10 cellular contexts compared by ENCODE assay signal in the genomic region with DNA sequence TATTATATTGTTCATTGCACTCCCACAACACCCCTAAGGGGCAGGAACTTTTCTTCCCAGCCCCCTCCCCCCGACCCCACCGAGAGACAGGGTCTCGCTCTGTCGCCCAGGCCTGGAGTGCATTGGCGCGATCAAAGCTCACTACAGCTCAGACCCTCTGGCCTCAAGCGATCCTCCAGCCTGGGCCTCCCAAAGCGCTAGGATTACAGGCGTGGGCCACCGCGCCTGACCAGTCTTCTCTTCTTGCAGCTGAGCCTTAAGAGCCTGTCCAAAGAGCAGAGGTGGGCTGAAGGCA. TPM values are rescaled to one million over a fixed set of nuclear protein-coding genes. Genes with fewer than 3 reads are reported as not detected.
A peak's percentile ranks its signal among the peaks of the same experiment; 100 is the strongest.
DNase-seq lines count a peak whose midpoint lies in the region; ATAC-seq, FAIRE-seq and TF ChIP-seq lines count a peak whose summit lies in the region.
"Had no signal": no experiment of that assay in that cellular context is flagged by ENCODE, and none has a peak within 500 bp of the region (broad histone marks: within the 10 kb centered on the region; RNA-seq: fewer than 3 reads in every experiment).

No MANE protein-coding gene starts in this region.

- intact Hi-C loops in HepG2 (cut with micrococcal nuclease; ENCODE audit: unreplicated experiment): loop anchor here (5.0 to 10.0 kb wide), 2 partner anchors 215 to 432 kb away; a partner anchor contains a TSS
- intact Hi-C loops in right lobe of liver (cut with DNase I): no loop called here
- intact Hi-C loops in activated CD8-positive, alpha-beta T cell treated with anti-CD3 and anti-CD28 coated beads for 36 hours (cut with micrococcal nuclease): loop anchor here (10.0 kb wide), 1 partner anchor 462 kb away; a partner anchor contains a TSS

- H3K27ac ChIP-seq in HepG2 (ENCODE audit: extremely low read length, insufficient read depth, low read length): peak overlapping the region; percentile 91
- no peak overlapping the region for H3K27ac ChIP-seq in right lobe of liver
- no peak overlapping the region for H3K27ac ChIP-seq in iPS DF 6.9 (ENCODE audit: low read length)

- TF ChIP-seq POLR2A in HepG2 (IDR thresholded peaks at IDR 0.05; ENCODE audit: insufficient read depth in 1 of 2, low read depth in 2 of 2, low read length in 2 of 2): 0 out of 4 replicates have a peak, but pooled peaks of 1 of the 2 experiments have one; percentile 55
- no peak for TF ChIP-seq POLR2A in right lobe of liver (IDR thresholded peaks at IDR 0.05)

- no peak for TF ChIP-seq RAD21 in HepG2 (CRISPR knock-in tag; IDR thresholded peaks at IDR 0.05)

- peak; percentile 70 for FAIRE-seq in HepG2 (lab: Jason Lieb, UNC)

- peaks cover 55% of the 10 kb centered on the region for H3K4me1 ChIP-seq in HepG2 (ENCODE audit: insufficient read depth, low read length)
- peaks cover 0 to 28% (median 7%) of the 10 kb centered on the region in 4 donors for H3K4me1 ChIP-seq in right lobe of liver
- peaks cover 1% of the 10 kb centered on the region; the same call in 1 of the 2 replicates for H3K4me1 ChIP-seq in iPS DF 6.9 (ENCODE audit: control insufficient read depth, insufficient read depth, low read length)

- peaks cover 6 to 25% of the 10 kb centered on the region in 2 experiments for H3K36me3 ChIP-seq in HepG2 (replicated peaks in 1 of 2; ENCODE audit: control insufficient read depth in 1 of 2, insufficient read depth in 2 of 2, low read length in 2 of 2)
- H3K36me3 ChIP-seq in right lobe of liver: peaks cover 0 to 4% (median 0%) of the 10 kb centered on the region in 4 donors
- H3K36me3 ChIP-seq in iPS DF 6.9 (ENCODE audit: control insufficient read depth, insufficient read depth, low read length): peaks cover 10% of the 10 kb centered on the region

- peaks cover 38% of the 10 kb centered on the region for H3K36me3 Mint-ChIP-seq in activated CD8-positive, alpha-beta T cell treated with anti-CD3 and anti-CD28 coated beads for 36 hours (ENCODE audit: low read depth)
- H3K36me3 Mint-ChIP-seq: IgD-negative memory B cell had no signal

- peak overlapping the region; percentile 90 for H3K4me2 ChIP-seq in HepG2 (ENCODE audit: low read depth, low read length)

- DNase-seq in HepG2 (ENCODE audit: low spot score): no peak
- DNase-seq in right lobe of liver: no peak
- no peak for DNase-seq in activated CD8-positive, alpha-beta T cell treated with anti-CD3 and anti-CD28 coated beads for 36 hours
- DNase-seq in iPS DF 6.9 (ENCODE audit: low read depth, low spot score): no peak
- no peak for DNase-seq in EL
- DNase-seq in SHP77 (lab: John Stamatoyannopoulos, UW): no peak

- no peak overlapping the region for H2AFZ ChIP-seq in HepG2 (ENCODE audit: low read length)

- H3K27me3 ChIP-seq in HepG2 (ENCODE audit: control insufficient read depth in 1 of 2, insufficient read depth in 2 of 2, low read length in 2 of 2): no peaks in the 10 kb centered on the region; a peak in 1 of 5 replicates
- H3K27me3 ChIP-seq in right lobe of liver: no peaks in the 10 kb centered on the region
- H3K27me3 ChIP-seq in iPS DF 6.9 (ENCODE audit: control insufficient read depth, insufficient read depth, low read length): no peaks in the 10 kb centered on the region
- H3K27me3 ChIP-seq: gastroesophageal sphincter had no signal

- no TSS peak for BruUV-seq in HepG2 (replicated peaks; lab: Mats Ljungman, UMichigan)

- H3K4me1 Mint-ChIP-seq in activated CD8-positive, alpha-beta T cell treated with anti-CD3 and anti-CD28 coated beads for 36 hours (ENCODE audit: low read depth): peaks cover 40% of the 10 kb centered on the region

- peaks cover 33% of the 10 kb centered on the region for H3K79me2 ChIP-seq in HepG2 (ENCODE audit: insufficient read depth, low read length)

- no peak for ATAC-seq in HepG2
- ATAC-seq in right lobe of liver: no peak
- ATAC-seq in activated CD8-positive, alpha-beta T cell treated with anti-CD3 and anti-CD28 coated beads for 36 hours: no peak
- no peak for ATAC-seq in GM19463 (IDR thresholded peaks at IDR 0.05; ENCODE audit: unreplicated experiment)
- ATAC-seq in GM19324 (IDR thresholded peaks at IDR 0.05; ENCODE audit: low FRiP score, unreplicated experiment): no peak

- CTCF ChIA-PET in HepG2 (lab: Yijun Ruan, JAX; ENCODE audit: low intra/inter-chr PET ratio, low total read pairs): no interaction called here
- CTCF ChIA-PET in activated CD8-positive, alpha-beta T cell treated with anti-CD3 and anti-CD28 coated beads for 36 hours (lab: Charles Lee): interaction anchor here (3.2 kb wide), 1 partner anchor 15 kb away, joined by 13 read pairs; no protein-coding TSS in a partner anchor

- H3K9me3 ChIP-seq in HepG2 (ENCODE audit: low read length): no peaks in the 10 kb centered on the region
- H3K9me3 ChIP-seq in right lobe of liver: no peaks in the 10 kb centered on the region
- no peaks in the 10 kb centered on the region for H3K9me3 ChIP-seq in iPS DF 6.9 (ENCODE audit: control insufficient read depth, insufficient read depth, low read length)
- H3K9me3 ChIP-seq: gastroesophageal sphincter had no signal

- H3K4me3 ChIP-seq in HepG2 (replicated peaks in 1 of 3; ENCODE audit: insufficient read depth in 1 of 3, low read depth in 2 of 3, low read length in 3 of 3) (peak overlapping the region; percentile 66 to 86 (median 86); a peak in 5 of 6 replicates), right lobe of liver (no peak overlapping the region), iPS DF 6.9 (ENCODE audit: low read length) (peak overlapping the region; percentile 77; the same call in 1 of the 2 replicates)

- no peaks in the 10 kb centered on the region for H3K27me3 Mint-ChIP-seq in activated CD8-positive, alpha-beta T cell treated with anti-CD3 and anti-CD28 coated beads for 36 hours
- H3K27me3 Mint-ChIP-seq: IgD-negative memory B cell had no signal

- no peaks in the 10 kb centered on the region for H3K9me3 Mint-ChIP-seq in activated CD8-positive, alpha-beta T cell treated with anti-CD3 and anti-CD28 coated beads for 36 hours
- H3K9me3 Mint-ChIP-seq: IgD-negative memory B cell had no signal

- TF ChIP-seq CTCF in HepG2 (CRISPR knock-in tag; IDR thresholded peaks at IDR 0.05) (no peak), right lobe of liver (IDR thresholded peaks at IDR 0.05) (no peak)
- TF ChIP-seq CTCF in activated CD8-positive, alpha-beta T cell treated with anti-CD3 and anti-CD28 coated beads for 36 hours (IDR thresholded peaks at IDR 0.05): no peak

- 5% methylated on average over 5 of the region's 11 CpGs for WGBS in HepG2 (ENCODE audit: low lambda C conversion rate)
- WGBS in right lobe of liver (ENCODE audit: insufficient coverage, low coverage, low lambda C conversion rate, missing lambda C conversion rate): 42% methylated on average over 11 of the region's 11 CpGs
- WGBS in iPS DF 6.9 (ENCODE audit: insufficient coverage, insufficient read length): no CpG with 5 or more reads among the region's 11 CpGs

- H3K4me3 Mint-ChIP-seq in activated CD8-positive, alpha-beta T cell treated with anti-CD3 and anti-CD28 coated beads for 36 hours: peak overlapping the region; percentile 82

- H3K9ac ChIP-seq in HepG2 (ENCODE audit: insufficient read depth, low read depth, low read length): peak overlapping the region; percentile 62

- POLR2A ChIA-PET in HepG2 (lab: Yijun Ruan, JAX): interaction anchor here (0.6 kb wide), 1 partner anchor 13 kb away, joined by 3 read pairs; no protein-coding TSS in a partner anchor
- POLR2A ChIA-PET in activated CD8-positive, alpha-beta T cell treated with anti-CD3 and anti-CD28 coated beads for 36 hours (lab: Charles Lee): no interaction called here

- in situ Hi-C loops in HepG2 (cut with HindIII; ENCODE audit: extremely low pct_ligation_motif_present, low pct_unique_long_range_greater_than_20kb): loop anchor here (10.0 kb wide), 1 partner anchor 212 kb away; a partner anchor contains a TSS

- no peaks in the 10 kb centered on the region; the same call in 1 of the 2 replicates for H4K20me1 ChIP-seq in HepG2 (ENCODE audit: insufficient read depth, low read length)

- no peak for TF ChIP-seq EP300 in HepG2 (IDR thresholded peaks at IDR 0.05; ENCODE audit: low read depth in 2 of 2, low read length in 2 of 2)
- no peak for TF ChIP-seq EP300 in HepG2 (CRISPR knock-in tag; IDR thresholded peaks at IDR 0.05; ENCODE audit: borderline replicate concordance)

- H3K27ac Mint-ChIP-seq in activated CD8-positive, alpha-beta T cell treated with anti-CD3 and anti-CD28 coated beads for 36 hours: peak overlapping the region; percentile 91

RNA-seq across cellular contexts. Expression of a gene that starts 0.3 kb away (rescaled TPM):
- total RNA-seq in HepG2 (2016; rRNA removed; fragmentation: Illumina TruSeq; extraction: Trizol) (114 and 144 TPM in 2 replicates), right lobe of liver (10 to 100 TPM; 16.3 to 42.7 (median 21.2) TPM)
- 14.1 and 15.1 TPM in 2 replicates for total RNA-seq in HepG2 (2016; cell fraction: cytosol; rRNA removed; fragmentation: Illumina TruSeq; extraction: Trizol; ENCODE audit: low read depth)
- total RNA-seq in HepG2 (2016; cell fraction: insoluble cytoplasmic fraction; rRNA removed; fragmentation: Illumina TruSeq; extraction: Trizol): 113 and 144 TPM in 2 replicates
- 42.9 and 44.0 TPM in 2 replicates for total RNA-seq in HepG2 (2016; cell fraction: membrane; rRNA removed; fragmentation: Illumina TruSeq; extraction: Trizol)
- 46.7 and 49.9 TPM in 2 replicates for total RNA-seq in HepG2 (2016; cell fraction: nucleus; rRNA removed; fragmentation: Illumina TruSeq; extraction: Trizol)
- polyA plus RNA-seq in HepG2 (2011; rRNA removed): 20.5 and 23.3 TPM in 2 replicates
- 18.8 and 19.2 TPM in 2 replicates for polyA plus RNA-seq in HepG2 (2011; cell fraction: cytosol; rRNA removed)
- polyA plus RNA-seq in HepG2 (2011; cell fraction: nucleus; rRNA removed): 9.4 and 9.6 TPM in 2 replicates
- polyA plus RNA-seq in HepG2 (2012): 24.4 and 35.2 TPM in 2 replicates
- 11.6 and 12.8 TPM in 2 replicates for polyA plus RNA-seq in HepG2 (2016; cell fraction: cytosol; fragmentation: Illumina TruSeq; extraction: Trizol; ENCODE audit: low read depth)
- 144 TPM in 2 replicates for polyA plus RNA-seq in HepG2 (2016; cell fraction: insoluble cytoplasmic fraction; fragmentation: Illumina TruSeq; extraction: Trizol; ENCODE audit: low read depth)
- polyA plus RNA-seq in HepG2 (2016; cell fraction: membrane; fragmentation: Illumina TruSeq; extraction: Trizol; ENCODE audit: low read depth): 28.5 and 28.6 TPM in 2 replicates
- 65.0 and 67.4 TPM in 2 replicates for polyA plus RNA-seq in HepG2 (2016; cell fraction: nucleus; fragmentation: Illumina TruSeq; extraction: Trizol; ENCODE audit: insufficient read depth, low read depth)
- 11.1 and 15.9 TPM in 2 replicates for polyA minus RNA-seq in HepG2 (2011; rRNA and poly(A)+ RNA removed; ENCODE audit: low replicate concordance)
- polyA minus RNA-seq in HepG2 (2011; cell fraction: cytosol; rRNA and poly(A)+ RNA removed): 11.2 and 14.4 TPM in 2 replicates
- 6.8 and 7.1 TPM in 2 replicates for polyA minus RNA-seq in HepG2 (2011; cell fraction: nucleus; rRNA and poly(A)+ RNA removed)
- 10 to 100 TPM; 86.4 to 93.3 TPM for total RNA-seq in activated CD8-positive, alpha-beta T cell treated with anti-CD3 and anti-CD28 coated beads for 36 hours

RNA-seq across cellular contexts. Expression of a gene that starts 3.8 kb away (rescaled TPM):
- total RNA-seq in HepG2 (2016; rRNA removed; fragmentation: Illumina TruSeq; extraction: Trizol) (40.5 and 46.7 TPM in 2 replicates), right lobe of liver (10 to 100 TPM in 4 of 6 experiments, 1 to 10 TPM in 2; 6.1 to 19.3 (median 17.1) TPM)
- 26.9 and 30.3 TPM in 2 replicates for total RNA-seq in HepG2 (2016; cell fraction: cytosol; rRNA removed; fragmentation: Illumina TruSeq; extraction: Trizol; ENCODE audit: low read depth)
- 42.1 and 42.5 TPM in 2 replicates for total RNA-seq in HepG2 (2016; cell fraction: insoluble cytoplasmic fraction; rRNA removed; fragmentation: Illumina TruSeq; extraction: Trizol)
- 25.3 and 29.0 TPM in 2 replicates for total RNA-seq in HepG2 (2016; cell fraction: membrane; rRNA removed; fragmentation: Illumina TruSeq; extraction: Trizol)
- total RNA-seq in HepG2 (2016; cell fraction: nucleus; rRNA removed; fragmentation: Illumina TruSeq; extraction: Trizol): 31.4 and 33.2 TPM in 2 replicates
- 19.2 and 21.0 TPM in 2 replicates for polyA plus RNA-seq in HepG2 (2011; rRNA removed)
- 16.6 and 17.1 TPM in 2 replicates for polyA plus RNA-seq in HepG2 (2011; cell fraction: cytosol; rRNA removed)
- polyA plus RNA-seq in HepG2 (2011; cell fraction: nucleus; rRNA removed): 34.1 and 41.7 TPM in 2 replicates
- 18.9 and 22.6 TPM in 2 replicates for polyA plus RNA-seq in HepG2 (2012)
- 13.7 and 19.0 TPM in 2 replicates for polyA plus RNA-seq in HepG2 (2016; cell fraction: cytosol; fragmentation: Illumina TruSeq; extraction: Trizol; ENCODE audit: low read depth)
- 40.3 and 40.9 TPM in 2 replicates for polyA plus RNA-seq in HepG2 (2016; cell fraction: insoluble cytoplasmic fraction; fragmentation: Illumina TruSeq; extraction: Trizol; ENCODE audit: low read depth)
- polyA plus RNA-seq in HepG2 (2016; cell fraction: membrane; fragmentation: Illumina TruSeq; extraction: Trizol; ENCODE audit: low read depth): 18.2 and 23.2 TPM in 2 replicates
- polyA plus RNA-seq in HepG2 (2016; cell fraction: nucleus; fragmentation: Illumina TruSeq; extraction: Trizol; ENCODE audit: insufficient read depth, low read depth): 65.5 and 73.7 TPM in 2 replicates
- 7.5 and 22.5 TPM in 2 replicates for polyA minus RNA-seq in HepG2 (2011; rRNA and poly(A)+ RNA removed; ENCODE audit: low replicate concordance)
- polyA minus RNA-seq in HepG2 (2011; cell fraction: cytosol; rRNA and poly(A)+ RNA removed): 6.2 and 6.4 TPM in 2 replicates
- polyA minus RNA-seq in HepG2 (2011; cell fraction: nucleus; rRNA and poly(A)+ RNA removed): 6.6 and 10.9 TPM in 2 replicates
- total RNA-seq in activated CD8-positive, alpha-beta T cell treated with anti-CD3 and anti-CD28 coated beads for 36 hours: 10 to 100 TPM; 35.6 to 37.8 TPM

RNA-seq across cellular contexts. Expression of a gene that starts 19.3 kb away (rescaled TPM):
- total RNA-seq in HepG2 (2016; rRNA removed; fragmentation: Illumina TruSeq; extraction: Trizol): 6.0 and 8.6 TPM in 2 replicates
- 3.7 and 5.2 TPM in 2 replicates for total RNA-seq in HepG2 (2016; cell fraction: cytosol; rRNA removed; fragmentation: Illumina TruSeq; extraction: Trizol; ENCODE audit: low read depth)
- total RNA-seq in HepG2 (2016; cell fraction: insoluble cytoplasmic fraction; rRNA removed; fragmentation: Illumina TruSeq; extraction: Trizol): 4.7 and 10.3 TPM in 2 replicates
- total RNA-seq in HepG2 (2016; cell fraction: membrane; rRNA removed; fragmentation: Illumina TruSeq; extraction: Trizol): 4.2 and 5.9 TPM in 2 replicates
- 14.3 and 17.9 TPM in 2 replicates for total RNA-seq in HepG2 (2016; cell fraction: nucleus; rRNA removed; fragmentation: Illumina TruSeq; extraction: Trizol)
- polyA plus RNA-seq in HepG2 (2011; rRNA removed): 6.2 and 6.4 TPM in 2 replicates
- polyA plus RNA-seq in HepG2 (2011; cell fraction: cytosol; rRNA removed): 3.4 and 4.6 TPM in 2 replicates
- 18.8 and 19.2 TPM in 2 replicates for polyA plus RNA-seq in HepG2 (2011; cell fraction: nucleus; rRNA removed)
- 4.3 and 4.9 TPM in 2 replicates for polyA plus RNA-seq in HepG2 (2012)
- 0.51 TPM in 2 replicates for polyA plus RNA-seq in HepG2 (2016; cell fraction: cytosol; fragmentation: Illumina TruSeq; extraction: Trizol; ENCODE audit: low read depth)
- polyA plus RNA-seq in HepG2 (2016; cell fraction: insoluble cytoplasmic fraction; fragmentation: Illumina TruSeq; extraction: Trizol; ENCODE audit: low read depth): 3.6 and 4.3 TPM in 2 replicates
- polyA plus RNA-seq in HepG2 (2016; cell fraction: membrane; fragmentation: Illumina TruSeq; extraction: Trizol; ENCODE audit: low read depth): 1.0 and 1.2 TPM in 2 replicates
- polyA plus RNA-seq in HepG2 (2016; cell fraction: nucleus; fragmentation: Illumina TruSeq; extraction: Trizol; ENCODE audit: insufficient read depth, low read depth): 18.5 and 20.2 TPM in 2 replicates
- 24.1 and 29.2 TPM in 2 replicates for polyA minus RNA-seq in HepG2 (2011; rRNA and poly(A)+ RNA removed; ENCODE audit: low replicate concordance)
- 5.0 and 5.1 TPM in 2 replicates for polyA minus RNA-seq in HepG2 (2011; cell fraction: cytosol; rRNA and poly(A)+ RNA removed)
- polyA minus RNA-seq in HepG2 (2011; cell fraction: nucleus; rRNA and poly(A)+ RNA removed): 23.6 and 44.9 TPM in 2 replicates
- 100 to 1,000 TPM; 107 to 237 (median 187) TPM for total RNA-seq in right lobe of liver
- total RNA-seq in activated CD8-positive, alpha-beta T cell treated with anti-CD3 and anti-CD28 coated beads for 36 hours: 10 to 100 TPM in 1 of 2 experiments, 1 to 10 TPM in 1; 8.7 to 11.2 TPM

RNA-seq across cellular contexts. Expression of a gene that starts 44.7 kb away (rescaled TPM):
- total RNA-seq in HepG2 (2016; rRNA removed; fragmentation: Illumina TruSeq; extraction: Trizol) (9.2 and 11.2 TPM in 2 replicates), right lobe of liver (10 to 100 TPM in 3 of 6 experiments, 1 to 10 TPM in 3; 6.4 to 17.6 (median 11.0) TPM)
- total RNA-seq in HepG2 (2016; cell fraction: cytosol; rRNA removed; fragmentation: Illumina TruSeq; extraction: Trizol; ENCODE audit: low read depth): 4.0 and 5.0 TPM in 2 replicates
- 8.1 and 8.9 TPM in 2 replicates for total RNA-seq in HepG2 (2016; cell fraction: insoluble cytoplasmic fraction; rRNA removed; fragmentation: Illumina TruSeq; extraction: Trizol)
- 7.5 and 7.6 TPM in 2 replicates for total RNA-seq in HepG2 (2016; cell fraction: membrane; rRNA removed; fragmentation: Illumina TruSeq; extraction: Trizol)
- 11.7 and 12.2 TPM in 2 replicates for total RNA-seq in HepG2 (2016; cell fraction: nucleus; rRNA removed; fragmentation: Illumina TruSeq; extraction: Trizol)
- polyA plus RNA-seq in HepG2 (2011; rRNA removed): 18.4 and 20.8 TPM in 2 replicates
- polyA plus RNA-seq in HepG2 (2011; cell fraction: cytosol; rRNA removed): 14.0 and 16.3 TPM in 2 replicates
- 29.7 and 38.3 TPM in 2 replicates for polyA plus RNA-seq in HepG2 (2011; cell fraction: nucleus; rRNA removed)
- 6.2 and 6.9 TPM in 2 replicates for polyA plus RNA-seq in HepG2 (2012)
- 4.5 and 4.6 TPM in 2 replicates for polyA plus RNA-seq in HepG2 (2016; cell fraction: cytosol; fragmentation: Illumina TruSeq; extraction: Trizol; ENCODE audit: low read depth)
- 8.4 and 9.9 TPM in 2 replicates for polyA plus RNA-seq in HepG2 (2016; cell fraction: insoluble cytoplasmic fraction; fragmentation: Illumina TruSeq; extraction: Trizol; ENCODE audit: low read depth)
- 6.2 and 6.8 TPM in 2 replicates for polyA plus RNA-seq in HepG2 (2016; cell fraction: membrane; fragmentation: Illumina TruSeq; extraction: Trizol; ENCODE audit: low read depth)
- polyA plus RNA-seq in HepG2 (2016; cell fraction: nucleus; fragmentation: Illumina TruSeq; extraction: Trizol; ENCODE audit: insufficient read depth, low read depth): 19.9 and 21.4 TPM in 2 replicates
- 14.7 and 35.2 TPM in 2 replicates for polyA minus RNA-seq in HepG2 (2011; rRNA and poly(A)+ RNA removed; ENCODE audit: low replicate concordance)
- polyA minus RNA-seq in HepG2 (2011; cell fraction: cytosol; rRNA and poly(A)+ RNA removed): 12.0 and 15.7 TPM in 2 replicates
- 9.8 and 15.7 TPM in 2 replicates for polyA minus RNA-seq in HepG2 (2011; cell fraction: nucleus; rRNA and poly(A)+ RNA removed)
- 10 to 100 TPM in 1 of 2 experiments, 1 to 10 TPM in 1; 7.4 to 10.0 TPM for total RNA-seq in activated CD8-positive, alpha-beta T cell treated with anti-CD3 and anti-CD28 coated beads for 36 hours

Comparison
In these comparisons a context has a peak if more than half of its experiments do, and no peak if none do; other contexts are left out.
1. H3K4me3 ChIP-seq: peak in HepG2 (3 of 3) and iPS DF 6.9 (single experiment); none in right lobe of liver (0 of 3).
2. RNA of a gene that starts 19.3 kb away (total RNA-seq): 107 to 237 TPM in right lobe of liver; 8.7 to 11.2 TPM in activated CD8-positive, alpha-beta T cell treated with anti-CD3 and anti-CD28 coated beads for 36 hours and 3.7 to 17.9 TPM in HepG2; every median in the first group is over 4 times any median in the second.
3. intact Hi-C loops: an anchor here in HepG2 (5.0 to 10.0 kb wide) and activated CD8-positive, alpha-beta T cell treated with anti-CD3 and anti-CD28 coated beads for 36 hours (10.0 kb wide); none called in right lobe of liver.